ENCODE assay signal across 18 cellular contexts in the genomic region with DNA sequence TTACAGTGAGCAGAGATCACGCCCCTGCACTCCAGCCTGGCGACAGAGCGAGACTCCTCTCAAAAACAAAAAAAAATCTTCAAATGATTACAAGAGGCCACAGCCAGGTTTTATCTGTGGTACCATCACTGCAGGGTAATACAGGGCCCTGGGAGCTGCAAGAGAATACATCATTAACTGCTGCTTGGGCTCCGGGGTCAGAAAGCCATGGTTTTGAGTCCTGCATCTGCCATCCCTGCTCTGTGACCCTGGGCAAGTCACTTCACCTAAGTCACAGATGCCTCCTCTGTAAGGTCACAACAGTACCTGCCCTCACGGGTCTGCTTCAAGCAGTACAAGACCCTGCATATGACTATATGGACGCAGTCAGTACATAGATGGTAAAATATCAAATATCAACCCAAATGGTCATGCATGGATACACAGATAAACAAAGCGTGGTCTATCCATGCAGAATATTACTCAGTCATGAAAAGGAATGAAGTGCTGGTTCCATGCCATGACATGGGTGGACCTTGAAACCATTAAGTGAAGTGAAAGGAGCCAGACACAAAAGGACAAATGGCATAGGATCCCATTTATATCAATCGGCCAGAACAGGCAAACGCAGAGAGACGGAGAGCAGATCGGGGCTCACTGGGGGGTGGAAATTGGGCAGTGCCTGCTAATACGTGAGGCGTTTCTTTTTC.
DNase-seq lines count a peak whose midpoint lies in the region; ATAC-seq and TF ChIP-seq lines count a peak whose summit lies in the region.
"Had no signal": no experiment of that assay in that cellular context is flagged by ENCODE, and none has a peak within 500 bp of the region (broad histone marks: within the 10 kb centered on the region; RNA-seq: fewer than 3 reads in every experiment).

No MANE protein-coding gene starts in this region.

- no peaks in the 10 kb centered on the region for H3K27me3 ChIP-seq in BLaER1
- no peaks in the 10 kb centered on the region for H3K27me3 ChIP-seq in HL-60 (ENCODE audit: insufficient read depth, poor library complexity, severe bottlenecking)
- H3K27me3 ChIP-seq in HAP-1 (ENCODE audit: low read depth): no peaks in the 10 kb centered on the region

- TF ChIP-seq CTCF in HL-60 (IDR thresholded peaks at IDR 0.05; ENCODE audit: insufficient read depth, low read length) (no peak), nephron (IDR thresholded peaks at IDR 0.05; ENCODE audit: unreplicated experiment in 3 of 3) (no peak)

- intact Hi-C loops in activated T-helper 1 cell treated with anti-CD3 and anti-CD28 coated beads, Interleukin-12 subunit alpha, Interleukin-12 subunit beta, Interleukin-2, Interleukin-4 antibody, amounts not matched to agents 30 ng/mL and 10 ng/mL and 1 ng/mL, durations not matched to agents 14 hours and 24 hours and 36 hours (cut with micrococcal nuclease): no loop called here

- H3K4me3 ChIP-seq in BLaER1: no peak overlapping the region
- H3K4me3 ChIP-seq in HL-60 (replicated peaks; ENCODE audit: insufficient read depth, low read length): no peak overlapping the region
- H3K4me3 ChIP-seq in HAP-1: no peak overlapping the region

- H3K27me3 Mint-ChIP-seq in activated T-helper 1 cell treated with anti-CD3 and anti-CD28 coated beads, Interleukin-12 subunit alpha, Interleukin-12 subunit beta, Interleukin-2, Interleukin-4 antibody, amounts not matched to agents 30 ng/mL and 10 ng/mL and 1 ng/mL, durations not matched to agents 14 hours and 24 hours and 36 hours (ENCODE audit: insufficient read depth): no peaks in the 10 kb centered on the region
- H3K27me3 Mint-ChIP-seq in nephron (ENCODE audit: low read depth): peaks cover 8% of the 10 kb centered on the region

- H3K4me1 ChIP-seq in BLaER1 (peaks cover 40% of the 10 kb centered on the region), HAP-1 (peaks cover 5% of the 10 kb centered on the region)
- H3K4me1 ChIP-seq: Caco-2 had no signal

- ATAC-seq in GM21619 (IDR thresholded peaks at IDR 0.05; ENCODE audit: unreplicated experiment): no peak

- H3K4me3 Mint-ChIP-seq in activated T-helper 1 cell treated with anti-CD3 and anti-CD28 coated beads, Interleukin-12 subunit alpha, Interleukin-12 subunit beta, Interleukin-2, Interleukin-4 antibody, amounts not matched to agents 30 ng/mL and 10 ng/mL and 1 ng/mL, durations not matched to agents 14 hours and 24 hours and 36 hours: no peak overlapping the region
- H3K4me3 Mint-ChIP-seq in nephron: no peak overlapping the region

- no peak overlapping the region for H3K9ac ChIP-seq in BLaER1
- H3K9ac ChIP-seq: KMS-11 had no signal

- H3K27ac Mint-ChIP-seq in activated T-helper 1 cell treated with anti-CD3 and anti-CD28 coated beads, Interleukin-12 subunit alpha, Interleukin-12 subunit beta, Interleukin-2, Interleukin-4 antibody, amounts not matched to agents 30 ng/mL and 10 ng/mL and 1 ng/mL, durations not matched to agents 14 hours and 24 hours and 36 hours: peak overlapping the region; percentile 29
- H3K27ac Mint-ChIP-seq in nephron: peak overlapping the region in 2 of 3 experiments; percentile 69 to 71

- H3K27ac ChIP-seq in BLaER1 (no peak overlapping the region), HL-60 (replicated peaks) (peak overlapping the region; percentile 8), caudate nucleus (ENCODE audit: low read depth, low read length) (no peak overlapping the region)
- H3K27ac ChIP-seq: C4-2B, KMS-11 had no signal

- H3K9me3 Mint-ChIP-seq in activated T-helper 1 cell treated with anti-CD3 and anti-CD28 coated beads, Interleukin-12 subunit alpha, Interleukin-12 subunit beta, Interleukin-2, Interleukin-4 antibody, amounts not matched to agents 30 ng/mL and 10 ng/mL and 1 ng/mL, durations not matched to agents 14 hours and 24 hours and 36 hours: peaks cover 9% of the 10 kb centered on the region
- peaks cover 5% of the 10 kb centered on the region for H3K9me3 Mint-ChIP-seq in nephron

- 0 out of 2 replicates have a peak, but pooled peaks cover 17% of the 10 kb centered on the region for H4K20me1 ChIP-seq in BLaER1

- H3K36me3 ChIP-seq in BLaER1: peaks cover 63% of the 10 kb centered on the region
- H3K36me3 ChIP-seq in HAP-1 (replicated peaks): no peaks in the 10 kb centered on the region

- H3K9me3 ChIP-seq in BLaER1 (peaks cover 15% of the 10 kb centered on the region), HAP-1 (no peaks in the 10 kb centered on the region)
- H3K9me3 ChIP-seq: Caco-2 had no signal

- H3K36me3 Mint-ChIP-seq in activated T-helper 1 cell treated with anti-CD3 and anti-CD28 coated beads, Interleukin-12 subunit alpha, Interleukin-12 subunit beta, Interleukin-2, Interleukin-4 antibody, amounts not matched to agents 30 ng/mL and 10 ng/mL and 1 ng/mL, durations not matched to agents 14 hours and 24 hours and 36 hours (ENCODE audit: low read depth): peaks cover 53% of the 10 kb centered on the region
- peaks cover 12% of the 10 kb centered on the region for H3K36me3 Mint-ChIP-seq in nephron (ENCODE audit: low read depth)

- DNase-seq in HL-60 (ENCODE audit: low read depth in 1 of 2, low spot score in 1 of 2): no peak
- no peak for DNase-seq in activated T-helper 1 cell treated with anti-CD3 and anti-CD28 coated beads, Interleukin-12 subunit alpha, Interleukin-12 subunit beta, Interleukin-2, Interleukin-4 antibody, amounts not matched to agents 30 ng/mL and 10 ng/mL and 1 ng/mL, durations not matched to agents 14 hours and 24 hours and 36 hours (ENCODE audit: low spot score)
- DNase-seq in caudate nucleus (lab: John Stamatoyannopoulos, UW): no peak
- DNase-seq in HAP-1 (ENCODE audit: low spot score in 2 of 2): no peak
- DNase-seq: H7; NCI-H1048; NCI-H1436 treated with DMSO at 0.1 percent for 48 hours; NCI-H2029 treated with DMSO at 0.1 percent for 48 hours; NCI-H2171 treated with DMSO at 0.1 percent for 48 hours; NCI-H446 treated with DMSO at 0.1 percent for 48 hours; NK-92 treated with Interleukin-12 subunit alpha and Interleukin-12 subunit beta, amount 100 ng/mL, for 24 hours; OCI-M1 had no signal

- peaks cover 33% of the 10 kb centered on the region for H3K4me1 Mint-ChIP-seq in activated T-helper 1 cell treated with anti-CD3 and anti-CD28 coated beads, Interleukin-12 subunit alpha, Interleukin-12 subunit beta, Interleukin-2, Interleukin-4 antibody, amounts not matched to agents 30 ng/mL and 10 ng/mL and 1 ng/mL, durations not matched to agents 14 hours and 24 hours and 36 hours (ENCODE audit: low read depth)
- H3K4me1 Mint-ChIP-seq in nephron: peaks cover 53% of the 10 kb centered on the region

- 0 out of 2 replicates have a peak overlapping the region, but pooled peaks have one; percentile 60 for H3K4me2 ChIP-seq in BLaER1
- H3K4me2 ChIP-seq: KMS-11 had no signal

- in situ Hi-C loops in HAP-1 (cut with MboI; ENCODE audit: low sequenced_read_pairs): no loop called here
